In the genomic region with DNA sequence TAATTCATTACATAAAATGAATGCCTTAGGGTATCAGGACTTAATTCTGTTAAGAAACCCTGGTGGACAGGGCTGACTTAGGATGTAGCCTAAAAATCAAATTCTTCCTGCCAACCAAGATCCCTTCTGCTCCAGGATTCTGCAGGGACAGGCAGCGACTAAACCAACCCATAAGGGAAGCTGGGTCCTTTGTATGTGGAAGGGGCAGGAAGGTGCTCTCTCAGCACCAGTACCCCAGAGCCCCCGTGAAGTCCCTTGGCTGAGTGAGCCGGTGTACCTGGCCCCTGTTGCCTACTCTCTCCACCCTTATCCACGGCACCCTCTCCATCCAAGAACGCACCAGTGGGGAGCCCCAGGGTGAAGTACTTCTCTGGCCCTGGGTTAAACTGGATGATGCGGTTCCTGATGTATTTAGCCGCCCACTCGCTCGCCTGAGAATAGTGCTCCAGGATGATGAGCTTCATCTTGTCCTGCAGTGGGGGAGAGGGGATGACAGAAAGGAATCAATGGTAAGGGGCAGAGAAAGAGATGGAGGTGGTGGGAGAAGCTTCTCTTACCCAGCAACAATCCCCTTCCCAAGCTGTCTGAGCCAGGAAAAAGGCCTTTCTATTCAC, we compare ENCODE assay signal across 8 cellular contexts. TPM values are rescaled to one million over a fixed set of nuclear protein-coding genes. Genes with fewer than 3 reads are reported as not detected.
DNase-seq lines count a peak whose midpoint lies in the region; FAIRE-seq and TF ChIP-seq lines count a peak whose summit lies in the region.
"Had no signal": no experiment of that assay in that cellular context is flagged by ENCODE, and none has a peak within 500 bp of the region (broad histone marks: within the 10 kb centered on the region; RNA-seq: fewer than 3 reads in every experiment).

No MANE protein-coding gene starts in this region.

- H3K27me3 Mint-ChIP-seq in activated naive CD8-positive, alpha-beta T cell treated with anti-CD3 and anti-CD28 coated beads for 36 hours = no peaks in the 10 kb centered on the region

- H4K20me1 ChIP-seq in KMS-11 (ENCODE audit: insufficient read depth) = no peaks in the 10 kb centered on the region

- intact Hi-C loops in stomach (cut with DNase I; ENCODE audit: low total_unique reads) = loop anchor here (10.0 kb wide), 1 partner anchor 133 kb away; no protein-coding TSS in a partner anchor

- H2AFZ ChIP-seq in KMS-11 (ENCODE audit: low read depth) = no peak overlapping the region

- peak overlapping the region; percentile 93 for H3K27ac Mint-ChIP-seq in activated naive CD8-positive, alpha-beta T cell treated with anti-CD3 and anti-CD28 coated beads for 36 hours

- peak overlapping the region; percentile 77; the same call in 1 of the 2 replicates for H3K4me2 ChIP-seq in KMS-11

- H3K4me3 ChIP-seq in KMS-11 (IDR thresholded peaks at IDR 0.05; ENCODE audit: insufficient read depth, low read depth, low read length) (no peak overlapping the region), stomach (peak overlapping the region; percentile 69 to 79 (median 72))

- H3K27ac ChIP-seq in KMS-11 (no peak overlapping the region), stomach (peak overlapping the region in 3 of 5 donors; percentile 87 to 92 (median 92))

- FAIRE-seq in D721Med (lab: Jason Lieb, UNC) = no peak
- FAIRE-seq: TTC549 had no signal

- no peaks in the 10 kb centered on the region for H3K36me3 ChIP-seq in KMS-11 (ENCODE audit: insufficient read depth)
- peaks cover 0 to 23% (median 15%) of the 10 kb centered on the region in 4 donors for H3K36me3 ChIP-seq in stomach

- H3K4me1 Mint-ChIP-seq in activated naive CD8-positive, alpha-beta T cell treated with anti-CD3 and anti-CD28 coated beads for 36 hours = peaks cover 74% of the 10 kb centered on the region

- H3K4me3 Mint-ChIP-seq in activated naive CD8-positive, alpha-beta T cell treated with anti-CD3 and anti-CD28 coated beads for 36 hours = peak overlapping the region; percentile 87

- no peaks in the 10 kb centered on the region for H3K9me3 ChIP-seq in stomach

- H3K79me2 ChIP-seq in KMS-11 (ENCODE audit: insufficient read depth, low read depth) = no peaks in the 10 kb centered on the region; the same call in 1 of the 2 replicates

- TF ChIP-seq CTCF in KMS-11 (conservative IDR thresholded peaks at IDR 0.05; ENCODE audit: low read depth, low read length) (no peak), stomach (IDR thresholded peaks at IDR 0.05) (no peak), D721Med (IDR thresholded peaks at IDR 0.05; ENCODE audit: insufficient read depth, missing control alignments) (no peak)

- TF ChIP-seq EP300 in stomach (IDR thresholded peaks at IDR 0.05) = no peak

- H3K9me3 Mint-ChIP-seq in activated naive CD8-positive, alpha-beta T cell treated with anti-CD3 and anti-CD28 coated beads for 36 hours = peaks cover 3% of the 10 kb centered on the region

- H3K27me3 ChIP-seq in KMS-11 (ENCODE audit: insufficient read depth, low read depth) (no peaks in the 10 kb centered on the region), stomach (no peaks in the 10 kb centered on the region)

- no peak for TF ChIP-seq POLR2A in stomach (IDR thresholded peaks at IDR 0.05)

- 92 to 95% (median 94%) methylated on average over 9 of the region's 9 CpGs for WGBS in stomach, 5 donors

- no peak overlapping the region for H3K9ac ChIP-seq in KMS-11

- peaks cover 91% of the 10 kb centered on the region for H3K4me1 ChIP-seq in KMS-11 (ENCODE audit: low read depth, poor library complexity, severe bottlenecking)
- H3K4me1 ChIP-seq in stomach = peaks cover 12 to 47% (median 25%) of the 10 kb centered on the region in 4 donors

- peaks cover 45% of the 10 kb centered on the region for H3K36me3 Mint-ChIP-seq in activated naive CD8-positive, alpha-beta T cell treated with anti-CD3 and anti-CD28 coated beads for 36 hours

- DNase-seq in activated naive CD8-positive, alpha-beta T cell treated with anti-CD3 and anti-CD28 coated beads for 36 hours = no peak
- peak; percentile 46 for DNase-seq in islet precursor cell
- DNase-seq in stomach = no peak
- DNase-seq in D721Med (ENCODE audit: insufficient read length, low spot score) = no peak
- no peak for DNase-seq in NCI-H128 (lab: John Stamatoyannopoulos, UW; ENCODE audit: unreplicated experiment)
- DNase-seq in NK-92 (lab: John Stamatoyannopoulos, UW; ENCODE audit: unreplicated experiment) = no peak

RNA-seq across cellular contexts. Expression of a gene that starts 1.1 kb away (rescaled TPM):
- total RNA-seq in activated naive CD8-positive, alpha-beta T cell treated with anti-CD3 and anti-CD28 coated beads for 36 hours = 100 to 1,000 TPM; 140 to 148 TPM
- total RNA-seq in stomach = 10 to 100 TPM in 2 of 5 donors, 1 to 10 TPM in 3; 2.7 to 14.1 (median 5.8) TPM
- 10 to 100 TPM; 11.9 to 18.9 (median 12.2) TPM for polyA plus RNA-seq in stomach

RNA-seq across cellular contexts. Expression of a gene that starts 42.8 kb away (rescaled TPM):
- 10 to 100 TPM; 44.9 to 45.4 TPM for total RNA-seq in activated naive CD8-positive, alpha-beta T cell treated with anti-CD3 and anti-CD28 coated beads for 36 hours
- total RNA-seq in stomach = 10 to 100 TPM; 24.2 to 67.4 (median 43.2) TPM
- polyA plus RNA-seq in stomach = 10 to 100 TPM; 14.4 to 26.1 (median 25.5) TPM

RNA-seq across cellular contexts. Expression of a gene that starts 53.7 kb away (rescaled TPM):
- total RNA-seq in activated naive CD8-positive, alpha-beta T cell treated with anti-CD3 and anti-CD28 coated beads for 36 hours = 1 to 10 TPM; 1.3 to 1.5 TPM
- 1 to 10 TPM; 1.2 to 7.0 (median 3.7) TPM for total RNA-seq in stomach
- polyA plus RNA-seq in stomach = under 1 TPM; 0.35 to 0.46 (median 0.37) TPM

Comparison
In these comparisons a context has a peak if more than half of its experiments do, and no peak if none do; other contexts are left out.
1. RNA of a gene that starts 1.1 kb away (total RNA-seq): 140 to 148 TPM in activated naive CD8-positive, alpha-beta T cell treated with anti-CD3 and anti-CD28 coated beads for 36 hours; 2.7 to 14.1 TPM in stomach; every median in the first group is over 4 times any median in the second.